8 cellular contexts compared by ENCODE assay signal in genomic region chr14:34980337-34980900, GRCh38. TPM values are rescaled to one million over a fixed set of nuclear protein-coding genes. Genes with fewer than 3 reads are reported as not detected.
DNase-seq lines count a peak whose midpoint lies in the region; TF ChIP-seq lines count a peak whose summit lies in the region.

No MANE protein-coding gene starts in this region.

- H3K9ac ChIP-seq in HUES64 (ENCODE audit: low read depth, low read length) (no peak overlapping the region), colonic mucosa (ENCODE audit: low read depth in 2 of 2, low read length in 2 of 2) (peak overlapping the region in 1 of 2 donors; percentile 99)

- intact Hi-C loops in colonic mucosa (cut with DNase I): loop anchor here (10.0 kb wide), 1 partner anchor 64 kb away; the partner anchor contains the start of gene FAM177A1

- peaks cover 2% of the 10 kb centered on the region for H3K36me3 Mint-ChIP-seq in mesothelial cell of epicardium

- no peaks in the 10 kb centered on the region for H3K9me3 Mint-ChIP-seq in mesothelial cell of epicardium

- H3K4me3 ChIP-seq in BE2C (ENCODE audit: low read depth, low read length) (peak overlapping the region; percentile 82), HUES64 (ENCODE audit: low read length) (peak overlapping the region; percentile 72), colonic mucosa (peak overlapping the region; percentile 83), H7 (ENCODE audit: insufficient read depth, low read depth, low read length) (no peak overlapping the region)

- no peak overlapping the region for H3K27ac Mint-ChIP-seq in mesothelial cell of epicardium

- peaks cover 4% of the 10 kb centered on the region for H3K4me1 Mint-ChIP-seq in mesothelial cell of epicardium

- H3K27me3 Mint-ChIP-seq in mesothelial cell of epicardium (ENCODE audit: low read depth): no peaks in the 10 kb centered on the region

- H3K4me3 Mint-ChIP-seq in mesothelial cell of epicardium: no peak overlapping the region

- H3K4me1 ChIP-seq in BE2C (no peaks in the 10 kb centered on the region), HUES64 (ENCODE audit: insufficient read depth, low read length) (peaks cover 5% of the 10 kb centered on the region; the same call in 1 of the 2 replicates), colonic mucosa (peaks cover 7% of the 10 kb centered on the region)

- 97% methylated on average over 11 of the region's 11 CpGs for WGBS in HUES64

- DNase-seq in BE2C (no peak), colonic mucosa (no peak), myocyte (ENCODE audit: low read depth) (peak; percentile 22), A172 (ENCODE audit: low spot score) (no peak), mesothelial cell of epicardium (ENCODE audit: low spot score in 2 of 2, unreplicated experiment in 2 of 2) (no peak), NCI-H2196 treated with DMSO at 0.1 percent for 48 hours (lab: John Stamatoyannopoulos, UW; ENCODE audit: unreplicated experiment) (no peak), H7 (no peak)

- TF ChIP-seq CTCF in BE2C (IDR thresholded peaks at IDR 0.05; ENCODE audit: low read depth, low read length) (no peak), colonic mucosa (IDR thresholded peaks at IDR 0.05) (no peak), mesothelial cell of epicardium (IDR thresholded peaks at IDR 0.05; ENCODE audit: unreplicated experiment) (no peak)

- H3K27me3 ChIP-seq in BE2C: no peaks in the 10 kb centered on the region
- H3K27me3 ChIP-seq in HUES64 (ENCODE audit: insufficient read depth, low read length): no peaks in the 10 kb centered on the region
- no peaks in the 10 kb centered on the region for H3K27me3 ChIP-seq in colonic mucosa
- H3K27me3 ChIP-seq in H7 (ENCODE audit: control insufficient read depth, insufficient read depth, low read length): no peaks in the 10 kb centered on the region

- H3K9me3 ChIP-seq in BE2C (no peaks in the 10 kb centered on the region), HUES64 (ENCODE audit: insufficient read depth, low read depth, low read length) (no peaks in the 10 kb centered on the region), colonic mucosa (no peaks in the 10 kb centered on the region)

- H3K27ac ChIP-seq in HUES64 (ENCODE audit: low read depth, low read length): no peak overlapping the region
- H3K27ac ChIP-seq in colonic mucosa: peak overlapping the region; percentile 99

- no peaks in the 10 kb centered on the region for H3K36me3 ChIP-seq in BE2C
- no peaks in the 10 kb centered on the region for H3K36me3 ChIP-seq in HUES64 (ENCODE audit: insufficient read depth, low read length)
- no peaks in the 10 kb centered on the region for H3K36me3 ChIP-seq in colonic mucosa
- H3K36me3 ChIP-seq in H7 (replicated peaks; ENCODE audit: control insufficient read depth, insufficient read depth, low read length): no peaks in the 10 kb centered on the region

RNA-seq across cellular contexts. Expression of gene SRP54, which starts 2.4 kb away (rescaled TPM):
- 64.1 TPM for polyA plus RNA-seq in BE2C (2012; ENCODE audit: insufficient read depth, insufficient read length, low read depth)
- 53.0 TPM for polyA plus RNA-seq in HUES64 (2013, experiment 1 of 2)
- 53.4 TPM for polyA plus RNA-seq in HUES64 (2013, experiment 2 of 2)
- 10 to 100 TPM; 43.5 to 45.6 TPM for total RNA-seq in colonic mucosa
- 69.8 and 85.1 TPM in 2 replicates for total RNA-seq in myocyte
- 33.6 TPM for polyA plus RNA-seq in myocyte (2012)
- 45.9 and 50.4 TPM in 2 replicates for total RNA-seq in A172 (2014; rRNA removed; shearing (Covaris generic))
- total RNA-seq in mesothelial cell of epicardium: 56.7 to 61.2 TPM (median 61.0 TPM) in 3 replicates
- total RNA-seq in H7 (2014; rRNA removed; shearing (Covaris generic)): 55.8 and 76.6 TPM in 2 replicates
